In genomic region chr12:105033851-105034250, GRCh38 we compare ENCODE assay signal across 18 cellular contexts. TPM values are rescaled to one million over a fixed set of nuclear protein-coding genes. Genes with fewer than 3 reads are reported as not detected.
DNase-seq lines count a peak whose midpoint lies in the region; ATAC-seq, FAIRE-seq and TF ChIP-seq lines count a peak whose summit lies in the region.
"Had no signal": no experiment of that assay in that cellular context is flagged by ENCODE, and none has a peak within 500 bp of the region (broad histone marks: within the 10 kb centered on the region; RNA-seq: fewer than 3 reads in every experiment).

No MANE protein-coding gene starts in this region.

- in situ Hi-C loops in K562 (cut with MboI), result no loop called here

- no peaks in the 10 kb centered on the region for H4K20me1 ChIP-seq in MM.1S (ENCODE audit: insufficient read depth, low read length)
- no peaks in the 10 kb centered on the region for H4K20me1 ChIP-seq in K562 (replicated peaks; ENCODE audit: control insufficient read depth, insufficient read depth, low read length)
- no peaks in the 10 kb centered on the region for H4K20me1 ChIP-seq in hepatocyte (ENCODE audit: insufficient read depth, poor library complexity, severe bottlenecking)

- no peaks in the 10 kb centered on the region for H3K27me3 ChIP-seq in MM.1S (replicated peaks; ENCODE audit: insufficient read depth, low read length)
- H3K27me3 ChIP-seq in K562 (ENCODE audit: control insufficient read depth in 2 of 2, insufficient read depth in 2 of 2, low read length in 2 of 2), result no peaks in the 10 kb centered on the region
- no peaks in the 10 kb centered on the region for H3K27me3 ChIP-seq in hepatocyte
- H3K27me3 ChIP-seq: BE2C, MG63 had no signal

- no peaks in the 10 kb centered on the region for H3K27me3 Mint-ChIP-seq in activated T-cell treated with anti-CD3 and anti-CD28 coated beads, Interleukin-2, amount 50 U/mL, for 72 hours (ENCODE audit: low read depth)
- H3K27me3 Mint-ChIP-seq: CD8-positive, alpha-beta memory T cell had no signal

- H3K79me2 ChIP-seq in MM.1S (ENCODE audit: low read length) (no peaks in the 10 kb centered on the region), K562 (ENCODE audit: control insufficient read depth, insufficient read depth, low read length) (no peaks in the 10 kb centered on the region), hepatocyte (no peaks in the 10 kb centered on the region)

- H3K4me2 ChIP-seq in MM.1S (ENCODE audit: low read depth, low read length) (peak overlapping the region; percentile 28; the same call in 1 of the 2 replicates), K562 (ENCODE audit: insufficient read depth, low read length) (no peak overlapping the region), hepatocyte (no peak overlapping the region)
- H3K4me2 ChIP-seq: KMS-11 had no signal

- H3K9me2 ChIP-seq in MM.1S (replicated peaks; ENCODE audit: insufficient read depth, low read length), result no peaks in the 10 kb centered on the region
- H3K9me2 ChIP-seq in hepatocyte (replicated peaks; ENCODE audit: insufficient read depth), result no peaks in the 10 kb centered on the region

- H3K4me3 ChIP-seq in MM.1S (ENCODE audit: low read length) (no peak overlapping the region), K562 (no peak overlapping the region), hepatocyte (no peak overlapping the region)
- H3K4me3 ChIP-seq: MG63 had no signal

- H3K36me3 Mint-ChIP-seq in activated T-cell treated with anti-CD3 and anti-CD28 coated beads, Interleukin-2, amount 50 U/mL, for 72 hours (ENCODE audit: insufficient read depth in 2 of 2), result peaks cover 1 to 3% of the 10 kb centered on the region in 2 donors
- H3K36me3 Mint-ChIP-seq: CD8-positive, alpha-beta memory T cell had no signal

- H3K27ac Mint-ChIP-seq in activated T-cell treated with anti-CD3 and anti-CD28 coated beads, Interleukin-2, amount 50 U/mL, for 72 hours, result peak overlapping the region; percentile 67

- H3K9me3 ChIP-seq in MM.1S (replicated peaks; ENCODE audit: insufficient read depth, low read length) (no peaks in the 10 kb centered on the region), K562 (replicated peaks; ENCODE audit: control insufficient read depth, insufficient read depth, low read depth, low read length) (no peaks in the 10 kb centered on the region), hepatocyte (ENCODE audit: low read depth) (no peaks in the 10 kb centered on the region)
- H3K9me3 ChIP-seq: BE2C, MG63 had no signal

- intact Hi-C loops in K562 (cut with micrococcal nuclease), result no loop called here

- H3K4me1 ChIP-seq in MM.1S (ENCODE audit: low read length) (peaks cover 58% of the 10 kb centered on the region), K562 (replicated peaks in 1 of 2; ENCODE audit: control insufficient read depth in 2 of 2, insufficient read depth in 2 of 2, low read length in 2 of 2) (no peaks in the 10 kb centered on the region), hepatocyte (ENCODE audit: insufficient read depth) (no peaks in the 10 kb centered on the region)
- H3K4me1 ChIP-seq: BE2C had no signal

- TF ChIP-seq POLR2A in K562 (conservative IDR thresholded peaks at IDR 0.05), result no peak

- peak overlapping the region; percentile 55 for H3K27ac ChIP-seq in MM.1S (ENCODE audit: low read length)
- no peak overlapping the region for H3K27ac ChIP-seq in K562 (ENCODE audit: extremely low read depth, low read depth, low read length)
- H3K27ac ChIP-seq in hepatocyte, result no peak overlapping the region
- H3K27ac ChIP-seq: KMS-11 had no signal

- BruUV-seq in K562 (replicated peaks; lab: Mats Ljungman, UMichigan), result no TSS peak

- peak overlapping the region in 1 of 2 donors; percentile 43 for H3K4me3 Mint-ChIP-seq in activated T-cell treated with anti-CD3 and anti-CD28 coated beads, Interleukin-2, amount 50 U/mL, for 72 hours
- H3K4me3 Mint-ChIP-seq: CD8-positive, alpha-beta memory T cell had no signal

- peaks cover 51% of the 10 kb centered on the region for H3K4me1 Mint-ChIP-seq in activated T-cell treated with anti-CD3 and anti-CD28 coated beads, Interleukin-2, amount 50 U/mL, for 72 hours (ENCODE audit: low read depth)

- no peak for DNase-seq in activated T-cell treated with anti-CD3 and anti-CD28 coated beads, Interleukin-2, amount 50 U/mL, for 72 hours
- DNase-seq in activated T-cell treated with anti-CD3 and anti-CD28 coated beads for 4 hours (no peak), MM.1S (peak; percentile 46), K562 (ENCODE audit: extremely low read depth in 1 of 4, low spot score in 3 of 4) (no peak), hepatocyte (ENCODE audit: low spot score) (no peak)
- DNase-seq: BE2C; CD8-positive, alpha-beta memory T cell; DND-41; GDM1; H7; MG63; NCI-H1105 treated with DMSO at 0.1 percent for 48 hours; NCI-H187 treated with DMSO at 0.1 percent for 48 hours; NCI-H446; NCI-H748 treated with DMSO at 0.1 percent for 48 hours had no signal

- no peak for TF ChIP-seq EP300 in K562 (IDR thresholded peaks at IDR 0.05; ENCODE audit: low read length)

- CTCF ChIA-PET in K562 (lab: Yijun Ruan, JAX; ENCODE audit: low intra/inter-chr PET ratio), result no interaction called here

- H2AFZ ChIP-seq in MM.1S (ENCODE audit: low read length) (no peak overlapping the region), K562 (ENCODE audit: low read depth, low read length) (no peak overlapping the region), hepatocyte (no peak overlapping the region)

- no peak for TF ChIP-seq RAD21 in K562 (CRISPR knock-in tag; conservative IDR thresholded peaks at IDR 0.05 in 1 of 2, IDR thresholded peaks at IDR 0.05 in 1 of 2)

- TF ChIP-seq CTCF in MM.1S (IDR thresholded peaks at IDR 0.05; ENCODE audit: low read length) (no peak), K562 (IDR thresholded peaks at IDR 0.05 in 2 of 3, conservative IDR thresholded peaks at IDR 0.05 in 1 of 3; ENCODE audit: insufficient read depth in 2 of 3, low read depth in 1 of 3, low read length in 3 of 3) (no peak), hepatocyte (IDR thresholded peaks at IDR 0.05; ENCODE audit: poor library complexity) (no peak)

- H3K9ac ChIP-seq in MM.1S (ENCODE audit: low read length), result no peak overlapping the region
- H3K9ac ChIP-seq in K562 (ENCODE audit: insufficient read depth in 1 of 2, low read depth in 2 of 2, low read length in 2 of 2), result no peak overlapping the region
- H3K9ac ChIP-seq: KMS-11 had no signal

- H3K36me3 ChIP-seq in MM.1S (replicated peaks; ENCODE audit: insufficient read depth, low read length), result 0 out of 2 replicates have a peak, but pooled peaks cover 5% of the 10 kb centered on the region
- H3K36me3 ChIP-seq in K562 (ENCODE audit: control insufficient read depth, insufficient read depth, low read length), result 0 out of 3 replicates have a peak, but pooled peaks cover 4% of the 10 kb centered on the region
- H3K36me3 ChIP-seq in hepatocyte (replicated peaks; ENCODE audit: insufficient read depth, low read depth), result no peaks in the 10 kb centered on the region
- H3K36me3 ChIP-seq: BE2C had no signal

- peak; percentile 52 for FAIRE-seq in K562 (lab: Jason Lieb, UNC)

- H3K9me3 Mint-ChIP-seq in activated T-cell treated with anti-CD3 and anti-CD28 coated beads, Interleukin-2, amount 50 U/mL, for 72 hours, result no peaks in the 10 kb centered on the region
- H3K9me3 Mint-ChIP-seq: CD8-positive, alpha-beta memory T cell had no signal

- peak; percentile 70 to 71 for ATAC-seq in activated T-cell treated with anti-CD3 and anti-CD28 coated beads, Interleukin-2, amount 50 U/mL, for 72 hours (replicated peaks in 1 of 2)
- ATAC-seq in K562 (no peak), GM21717 (IDR thresholded peaks at IDR 0.05; ENCODE audit: unreplicated experiment) (no peak), GM18867 (IDR thresholded peaks at IDR 0.05; ENCODE audit: unreplicated experiment) (no peak)

- H3K9me1 ChIP-seq in K562 (ENCODE audit: control insufficient read depth, insufficient read depth, low read length), result no peaks in the 10 kb centered on the region

- POLR2A ChIA-PET in K562 (lab: Yijun Ruan, JAX), result no interaction called here

- H3F3A ChIP-seq in MM.1S (ENCODE audit: insufficient read depth, low read length), result peaks cover 25% of the 10 kb centered on the region

- 85% methylated on average over 2 of the region's 2 CpGs for WGBS in K562 (ENCODE audit: insufficient coverage, low coverage, missing lambda C conversion rate)
- WGBS in hepatocyte (ENCODE audit: low lambda C conversion rate, missing lambda C conversion rate), result 93% methylated on average over 2 of the region's 2 CpGs

RNA-seq across cellular contexts. Expression of gene NOPCHAP1, which starts 47.7 kb away (rescaled TPM):
- 10 to 100 TPM; 25.8 to 30.0 TPM for total RNA-seq in activated T-cell treated with anti-CD3 and anti-CD28 coated beads, Interleukin-2, amount 50 U/mL, for 72 hours
- total RNA-seq in K562 (2011; cell fraction: chromatin; rRNA removed; ENCODE audit: low replicate concordance), result 13.1 and 19.3 TPM in 2 replicates
- total RNA-seq in K562 (2011; cell fraction: nucleolus; rRNA removed), result 5.2 and 7.5 TPM in 2 replicates
- total RNA-seq in K562 (2011; cell fraction: nucleoplasm; rRNA removed), result 11.4 and 18.4 TPM in 2 replicates
- total RNA-seq in K562 (2014; rRNA removed) (36.2 and 38.5 TPM in 2 replicates), K562 (2014; rRNA removed; fragmentation: Illumina TruSeq; extraction: Trizol) (39.9 and 43.8 TPM in 2 replicates), K562 (2015; rRNA removed; fragmentation: Illumina TruSeq; extraction: Trizol) (30.3 and 32.0 TPM in 2 replicates), K562 (2021) (32.7 and 35.1 TPM in 2 replicates), hepatocyte (2.4 and 2.8 TPM in 2 replicates)
- polyA plus RNA-seq in K562 (2011; rRNA removed) (14.7 and 19.4 TPM in 2 replicates), K562 (2014; fragmentation: Illumina TruSeq; extraction: Trizol) (33.4 and 37.9 TPM in 2 replicates), K562 (2014; fragmentation: Nextera tagmentation; extraction: Ambion mirVana) (100 to 1,000 TPM in 1 of 2 experiments, 10 to 100 TPM in 1; 98.7 to 108 TPM), K562 (2014; rRNA removed) (19.7 and 22.3 TPM in 2 replicates), hepatocyte (14.0 and 16.2 TPM in 2 replicates)
- polyA plus RNA-seq in K562 (2011; cell fraction: cytosol; rRNA removed), result 9.1 and 12.6 TPM in 2 replicates
- 3.9 and 4.9 TPM in 2 replicates for polyA plus RNA-seq in K562 (2011; cell fraction: nucleus; rRNA removed)
- polyA plus RNA-seq in K562 (2012), result 25.7 and 49.8 TPM in 2 replicates
- 12.6 and 14.4 TPM in 2 replicates for polyA minus RNA-seq in K562 (2011; rRNA and poly(A)+ RNA removed)
- 2.7 and 13.5 TPM in 2 replicates for polyA minus RNA-seq in K562 (2011; cell fraction: cytosol; rRNA and poly(A)+ RNA removed)
- polyA minus RNA-seq in K562 (2011; cell fraction: nucleus; rRNA and poly(A)+ RNA removed), result 7.7 and 9.8 TPM in 2 replicates

RNA-seq across cellular contexts. Expression of gene ALDH1L2, which starts 50.4 kb away (rescaled TPM):
- total RNA-seq in activated T-cell treated with anti-CD3 and anti-CD28 coated beads, Interleukin-2, amount 50 U/mL, for 72 hours, result 10 to 100 TPM; 11.1 to 16.1 TPM
- total RNA-seq in K562 (2011; cell fraction: chromatin; rRNA removed; ENCODE audit: low replicate concordance), result 16.3 and 35.6 TPM in 2 replicates
- 3.2 and 7.0 TPM in 2 replicates for total RNA-seq in K562 (2011; cell fraction: nucleolus; rRNA removed)
- 13.5 and 16.0 TPM in 2 replicates for total RNA-seq in K562 (2011; cell fraction: nucleoplasm; rRNA removed)
- 3.8 and 5.1 TPM in 2 replicates for total RNA-seq in K562 (2014; rRNA removed)
- 7.3 and 8.0 TPM in 2 replicates for total RNA-seq in K562 (2014; rRNA removed; fragmentation: Illumina TruSeq; extraction: Trizol)
- 0.60 and 1.1 TPM in 2 replicates for total RNA-seq in K562 (2015; rRNA removed; fragmentation: Illumina TruSeq; extraction: Trizol)
- total RNA-seq in K562 (2021), result 9.2 and 9.6 TPM in 2 replicates
- 1.5 and 5.9 TPM in 2 replicates for polyA plus RNA-seq in K562 (2011; rRNA removed)
- polyA plus RNA-seq in K562 (2011; cell fraction: cytosol; rRNA removed), result 0.37 and 3.2 TPM in 2 replicates
- 3.0 and 14.9 TPM in 2 replicates for polyA plus RNA-seq in K562 (2011; cell fraction: nucleus; rRNA removed)
- 2.4 and 39.4 TPM in 2 replicates for polyA plus RNA-seq in K562 (2012)
- polyA plus RNA-seq in K562 (2014; fragmentation: Illumina TruSeq; extraction: Trizol), result 8.9 and 9.9 TPM in 2 replicates
- 1 to 10 TPM; 1.4 to 1.7 TPM for polyA plus RNA-seq in K562 (2014; fragmentation: Nextera tagmentation; extraction: Ambion mirVana)
- 8.2 and 8.9 TPM in 2 replicates for polyA plus RNA-seq in K562 (2014; rRNA removed)
- 1.8 and 10.0 TPM in 2 replicates for polyA minus RNA-seq in K562 (2011; rRNA and poly(A)+ RNA removed)
- 0.76 and 1.3 TPM in 2 replicates for polyA minus RNA-seq in K562 (2011; cell fraction: cytosol; rRNA and poly(A)+ RNA removed)
- 0.81 and 12.1 TPM in 2 replicates for polyA minus RNA-seq in K562 (2011; cell fraction: nucleus; rRNA and poly(A)+ RNA removed)
- total RNA-seq in hepatocyte, result 11.1 and 16.2 TPM in 2 replicates
- polyA plus RNA-seq in hepatocyte, result 5.9 and 6.5 TPM in 2 replicates
- polyA plus RNA-seq: CD8-positive, alpha-beta memory T cell had no signal

Comparison
In these comparisons a context has a peak if more than half of its experiments do, and no peak if none do; other contexts are left out.
1. ATAC-seq: peak in activated T-cell treated with anti-CD3 and anti-CD28 coated beads, Interleukin-2, amount 50 U/mL, for 72 hours (2 of 2); none in K562 (single experiment), GM21717 (single experiment) and GM18867 (single experiment).